Comparison of ENCODE assay signal across 15 cellular contexts in the genomic region with DNA sequence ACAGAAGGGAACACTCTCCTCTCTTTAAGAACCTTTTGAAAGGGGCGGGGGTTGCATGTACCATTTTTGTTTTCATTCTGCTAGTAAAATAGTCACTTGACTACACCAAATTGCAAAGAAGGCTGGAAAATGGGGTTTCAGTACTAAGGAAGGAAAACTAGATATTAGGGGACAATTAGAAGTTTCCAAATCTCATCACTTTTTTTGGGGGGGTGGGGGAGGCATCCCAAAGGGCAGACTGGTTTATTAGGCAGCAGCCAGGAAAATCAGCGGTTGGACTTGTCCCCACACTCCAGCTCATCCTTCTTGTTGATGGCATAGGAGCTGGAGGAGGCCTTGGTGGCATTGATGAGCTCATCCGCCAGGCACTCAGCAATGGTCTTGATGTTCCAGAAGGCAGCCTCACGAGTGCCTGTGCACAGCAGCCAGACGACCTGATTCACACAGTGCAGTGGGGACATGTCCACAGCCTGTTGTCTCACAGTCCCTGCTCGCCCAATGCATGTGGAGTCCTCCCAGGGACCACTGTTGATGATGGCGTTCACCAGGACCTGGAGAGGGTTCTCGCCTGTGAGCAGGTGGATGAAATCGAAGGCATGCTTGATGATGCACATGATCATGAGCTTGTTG. TPM values are rescaled to one million over a fixed set of nuclear protein-coding genes. Genes with fewer than 3 reads are reported as not detected.
DNase-seq lines count a peak whose midpoint lies in the region; ATAC-seq and TF ChIP-seq lines count a peak whose summit lies in the region.
"Had no signal": no experiment of that assay in that cellular context is flagged by ENCODE, and none has a peak within 500 bp of the region (broad histone marks: within the 10 kb centered on the region; RNA-seq: fewer than 3 reads in every experiment).

No MANE protein-coding gene starts in this region.

- H3K79me2 ChIP-seq in mesendoderm (ENCODE audit: control insufficient read depth, insufficient read depth, low read length): no peaks in the 10 kb centered on the region

- H3K27ac ChIP-seq in BLaER1 treated with 17β-estradiol and CSF1 and Interleukin-3, amounts not matched to agents 10 nM and 100 nM: 0 out of 22 replicates have a peak overlapping the region, but pooled peaks of 1 of the 11 experiments have one; percentile 99
- no peak overlapping the region for H3K27ac ChIP-seq in mesendoderm (ENCODE audit: low read depth, low read length)
- no peak overlapping the region for H3K27ac ChIP-seq in colonic mucosa
- no peak overlapping the region for H3K27ac ChIP-seq in left ventricle myocardium inferior (replicated peaks)
- H3K27ac ChIP-seq: SJCRH30 had no signal

- peak overlapping the region in 1 of 11 experiments; percentile 99; a peak in 1 of 22 replicates for H3K9ac ChIP-seq in BLaER1 treated with 17β-estradiol and CSF1 and Interleukin-3, amounts not matched to agents 10 nM and 100 nM
- H3K9ac ChIP-seq in mesendoderm (ENCODE audit: low read length): no peak overlapping the region
- no peak overlapping the region for H3K9ac ChIP-seq in colonic mucosa (ENCODE audit: low read depth in 2 of 2, low read length in 2 of 2)

- no peak for ATAC-seq in HG03469 (IDR thresholded peaks at IDR 0.05; ENCODE audit: unreplicated experiment)
- no peak for ATAC-seq in HG02571 (IDR thresholded peaks at IDR 0.05; ENCODE audit: unreplicated experiment)

- H3K27ac Mint-ChIP-seq in activated T-helper 1 cell treated with anti-CD3 and anti-CD28 coated beads, Interleukin-12 subunit alpha, Interleukin-12 subunit beta, Interleukin-2, Interleukin-4 antibody, amounts not matched to agents 30 ng/mL and 10 ng/mL and 1 ng/mL, durations not matched to agents 14 hours and 24 hours and 36 hours: no peak overlapping the region

- H3K18ac ChIP-seq in mesendoderm (ENCODE audit: low read length): no peak overlapping the region

- no peak overlapping the region for H4K5ac ChIP-seq in mesendoderm (ENCODE audit: low read length)

- H2BK120ac ChIP-seq in mesendoderm (ENCODE audit: low read depth, low read length): no peak overlapping the region

- peak; percentile 12 for DNase-seq in ELF-1 (ENCODE audit: low read depth, low spot score)
- no peak for DNase-seq in activated T-helper 1 cell treated with anti-CD3 and anti-CD28 coated beads, Interleukin-12 subunit alpha, Interleukin-12 subunit beta, Interleukin-2, Interleukin-4 antibody, amounts not matched to agents 30 ng/mL and 10 ng/mL and 1 ng/mL, durations not matched to agents 14 hours and 24 hours and 36 hours (ENCODE audit: low spot score)
- DNase-seq in mesendoderm: peak; percentile 42
- DNase-seq in colonic mucosa: no peak
- no peak for DNase-seq in left ventricle myocardium inferior
- DNase-seq: activated naive CD4-positive, alpha-beta T cell treated with anti-CD3 and anti-CD28 coated beads, Interleukin-2, amount 10 ng/mL, durations not matched to agents 7 days and 5 days; C1 segment of cervical spinal cord; KG1; midbrain; NCI-H187; SJCRH30; substantia nigra had no signal

- no peak overlapping the region for H2AK5ac ChIP-seq in mesendoderm (ENCODE audit: low read length)

- H3K56ac ChIP-seq in mesendoderm (ENCODE audit: low read length): no peak overlapping the region

- peaks cover 23% of the 10 kb centered on the region for H3K4me1 Mint-ChIP-seq in activated T-helper 1 cell treated with anti-CD3 and anti-CD28 coated beads, Interleukin-12 subunit alpha, Interleukin-12 subunit beta, Interleukin-2, Interleukin-4 antibody, amounts not matched to agents 30 ng/mL and 10 ng/mL and 1 ng/mL, durations not matched to agents 14 hours and 24 hours and 36 hours (ENCODE audit: low read depth)

- H3K36me3 ChIP-seq in BLaER1 treated with 17β-estradiol and CSF1 and Interleukin-3, amounts not matched to agents 10 nM and 100 nM: 0 out of 22 replicates have a peak, but pooled peaks cover 0 to 5% (median 0%) of the 10 kb centered on the region in 11 experiments
- H3K36me3 ChIP-seq in mesendoderm (ENCODE audit: control insufficient read depth, insufficient read depth, low read length): no peaks in the 10 kb centered on the region
- no peaks in the 10 kb centered on the region for H3K36me3 ChIP-seq in colonic mucosa
- no peaks in the 10 kb centered on the region for H3K36me3 ChIP-seq in left ventricle myocardium inferior
- H3K36me3 ChIP-seq: SJCRH30 had no signal

- no peaks in the 10 kb centered on the region for H3K9me3 Mint-ChIP-seq in activated T-helper 1 cell treated with anti-CD3 and anti-CD28 coated beads, Interleukin-12 subunit alpha, Interleukin-12 subunit beta, Interleukin-2, Interleukin-4 antibody, amounts not matched to agents 30 ng/mL and 10 ng/mL and 1 ng/mL, durations not matched to agents 14 hours and 24 hours and 36 hours
- H3K9me3 Mint-ChIP-seq: activated naive CD4-positive, alpha-beta T cell treated with anti-CD3 and anti-CD28 coated beads, Interleukin-2, amount 10 ng/mL, durations not matched to agents 7 days and 5 days had no signal

- peak overlapping the region in 8 of 11 experiments; percentile 75 to 97 (median 83); a peak in 11 of 22 replicates for H3K4me2 ChIP-seq in BLaER1 treated with 17β-estradiol and CSF1 and Interleukin-3, amounts not matched to agents 10 nM and 100 nM
- H3K4me2 ChIP-seq in mesendoderm (ENCODE audit: low read length): no peak overlapping the region

- WGBS in mesendoderm (ENCODE audit: extremely low coverage, insufficient coverage, low lambda C conversion rate): no CpG with 5 or more reads among the region's 9 CpGs

- H3K27me3 Mint-ChIP-seq in activated T-helper 1 cell treated with anti-CD3 and anti-CD28 coated beads, Interleukin-12 subunit alpha, Interleukin-12 subunit beta, Interleukin-2, Interleukin-4 antibody, amounts not matched to agents 30 ng/mL and 10 ng/mL and 1 ng/mL, durations not matched to agents 14 hours and 24 hours and 36 hours (ENCODE audit: insufficient read depth): peaks cover 6% of the 10 kb centered on the region

- peak overlapping the region in 3 of 10 experiments; percentile 73 to 95 (median 85); a peak in 4 of 20 replicates for H3K4me3 ChIP-seq in BLaER1 treated with 17β-estradiol and CSF1 and Interleukin-3, amounts not matched to agents 10 nM and 100 nM
- H3K4me3 ChIP-seq in mesendoderm (ENCODE audit: low read length) (no peak overlapping the region), colonic mucosa (no peak overlapping the region), left ventricle myocardium inferior (no peak overlapping the region)

- no peaks in the 10 kb centered on the region for H3K36me3 Mint-ChIP-seq in activated T-helper 1 cell treated with anti-CD3 and anti-CD28 coated beads, Interleukin-12 subunit alpha, Interleukin-12 subunit beta, Interleukin-2, Interleukin-4 antibody, amounts not matched to agents 30 ng/mL and 10 ng/mL and 1 ng/mL, durations not matched to agents 14 hours and 24 hours and 36 hours (ENCODE audit: low read depth)

- no peak overlapping the region for H3K23ac ChIP-seq in mesendoderm (ENCODE audit: low read length)

- peaks cover 0 to 11% (median 3%) of the 10 kb centered on the region in 11 experiments; a peak in 6 of 22 replicates for H4K20me1 ChIP-seq in BLaER1 treated with 17β-estradiol and CSF1 and Interleukin-3, amounts not matched to agents 10 nM and 100 nM

- no peak overlapping the region for H2BK15ac ChIP-seq in mesendoderm (replicated peaks; ENCODE audit: low read depth)

- H3K4ac ChIP-seq in mesendoderm (ENCODE audit: low read depth, low read length): no peak overlapping the region

- H3K4me1 ChIP-seq in BLaER1 treated with 17β-estradiol and CSF1 and Interleukin-3, amounts not matched to agents 10 nM and 100 nM: peaks cover 13 to 25% (median 15%) of the 10 kb centered on the region in 10 experiments
- H3K4me1 ChIP-seq in mesendoderm (ENCODE audit: control insufficient read depth, low read depth, low read length): no peaks in the 10 kb centered on the region
- H3K4me1 ChIP-seq in colonic mucosa: peaks cover 5% of the 10 kb centered on the region
- peaks cover 31% of the 10 kb centered on the region for H3K4me1 ChIP-seq in left ventricle myocardium inferior
- H3K4me1 ChIP-seq: SJCRH30 had no signal

- H4K8ac ChIP-seq in mesendoderm (ENCODE audit: low read depth, low read length): no peak overlapping the region

- intact Hi-C loops in activated T-helper 1 cell treated with anti-CD3 and anti-CD28 coated beads, Interleukin-12 subunit alpha, Interleukin-12 subunit beta, Interleukin-2, Interleukin-4 antibody, amounts not matched to agents 30 ng/mL and 10 ng/mL and 1 ng/mL, durations not matched to agents 14 hours and 24 hours and 36 hours (cut with micrococcal nuclease): loop anchor here (2.0 kb wide), 1 partner anchor 33 kb away; no protein-coding TSS in a partner anchor
- intact Hi-C loops in colonic mucosa (cut with DNase I) (loop anchor here (5.0 kb wide), 1 partner anchor 61 kb away; a partner anchor contains a TSS), left ventricle myocardium inferior (cut with micrococcal nuclease) (no loop called here)

- no peaks in the 10 kb centered on the region for H3K79me1 ChIP-seq in mesendoderm (ENCODE audit: low read length)

- no peak for TF ChIP-seq CTCF in colonic mucosa (IDR thresholded peaks at IDR 0.05)
- TF ChIP-seq CTCF in left ventricle myocardium inferior (IDR thresholded peaks at IDR 0.05; ENCODE audit: borderline replicate concordance): no peak

- H2BK5ac ChIP-seq in mesendoderm (ENCODE audit: low read length): no peak overlapping the region

- peak overlapping the region; percentile 88 for H3K4me3 Mint-ChIP-seq in activated T-helper 1 cell treated with anti-CD3 and anti-CD28 coated beads, Interleukin-12 subunit alpha, Interleukin-12 subunit beta, Interleukin-2, Interleukin-4 antibody, amounts not matched to agents 30 ng/mL and 10 ng/mL and 1 ng/mL, durations not matched to agents 14 hours and 24 hours and 36 hours

- H3K27me3 ChIP-seq in BLaER1 treated with 17β-estradiol and CSF1 and Interleukin-3, amounts not matched to agents 10 nM and 100 nM: no peaks in the 10 kb centered on the region
- H3K27me3 ChIP-seq in mesendoderm (ENCODE audit: insufficient read depth, low read length, poor library complexity) (no peaks in the 10 kb centered on the region), colonic mucosa (no peaks in the 10 kb centered on the region), left ventricle myocardium inferior (ENCODE audit: low read depth) (no peaks in the 10 kb centered on the region)
- H3K27me3 ChIP-seq: SJCRH30 had no signal

- no peaks in the 10 kb centered on the region for H3K9me3 ChIP-seq in BLaER1 treated with 17β-estradiol and CSF1 and Interleukin-3, amounts not matched to agents 10 nM and 100 nM (replicated peaks in 1 of 11)
- H3K9me3 ChIP-seq in colonic mucosa (no peaks in the 10 kb centered on the region), left ventricle myocardium inferior (replicated peaks) (no peaks in the 10 kb centered on the region)
- H3K9me3 ChIP-seq: SJCRH30 had no signal

RNA-seq across cellular contexts. Expression of a gene that starts 1.7 kb away (rescaled TPM):
- total RNA-seq in activated T-helper 1 cell treated with anti-CD3 and anti-CD28 coated beads, Interleukin-12 subunit alpha, Interleukin-12 subunit beta, Interleukin-2, Interleukin-4 antibody, amounts not matched to agents 30 ng/mL and 10 ng/mL and 1 ng/mL, durations not matched to agents 14 hours and 24 hours and 36 hours: 12.0 and 14.0 TPM in 2 replicates
- 9.0 TPM for polyA plus RNA-seq in mesendoderm (2013, experiment 1 of 2)
- 9.4 TPM for polyA plus RNA-seq in mesendoderm (2013, experiment 2 of 2)
- total RNA-seq in colonic mucosa: 10 to 100 TPM; 29.0 to 50.1 TPM
- 37.0 TPM for total RNA-seq in left ventricle myocardium inferior

RNA-seq across cellular contexts. Expression of a gene that starts 10.1 kb away (rescaled TPM):
- 0.12 and 0.18 TPM in 2 replicates for total RNA-seq in activated T-helper 1 cell treated with anti-CD3 and anti-CD28 coated beads, Interleukin-12 subunit alpha, Interleukin-12 subunit beta, Interleukin-2, Interleukin-4 antibody, amounts not matched to agents 30 ng/mL and 10 ng/mL and 1 ng/mL, durations not matched to agents 14 hours and 24 hours and 36 hours
- polyA plus RNA-seq in mesendoderm (2013, experiment 1 of 2): 1.8 TPM
- polyA plus RNA-seq in mesendoderm (2013, experiment 2 of 2): 1.5 TPM
- total RNA-seq in colonic mucosa (1 to 10 TPM; 1.2 to 2.8 TPM), left ventricle myocardium inferior (6.5 TPM)

Comparison
In these comparisons a context has a peak if more than half of its experiments do, and no peak if none do; other contexts are left out.
1. DNase-seq: peak in ELF-1 (single experiment) and mesendoderm (single experiment); none in activated T-helper 1 cell treated with anti-CD3 and anti-CD28 coated beads, Interleukin-12 subunit alpha, Interleukin-12 subunit beta, Interleukin-2, Interleukin-4 antibody, amounts not matched to agents 30 ng/mL and 10 ng/mL and 1 ng/mL, durations not matched to agents 14 hours and 24 hours and 36 hours (single experiment), colonic mucosa (single experiment) and left ventricle myocardium inferior (single experiment).